ENCODE assay signal across 8 cellular contexts in genomic region chr9:122091682-122092592, GRCh38. TPM values are rescaled to one million over a fixed set of nuclear protein-coding genes. Genes with fewer than 3 reads are reported as not detected.
DNase-seq lines count a peak whose midpoint lies in the region; ATAC-seq, FAIRE-seq and TF ChIP-seq lines count a peak whose summit lies in the region.

No MANE protein-coding gene starts in this region.

- peak overlapping the region; percentile 87 for H3K4me3 Mint-ChIP-seq in T-helper 1 cell treated with Interleukin-12 subunit alpha and Interleukin-12 subunit beta and Interleukin-4 antibody, amounts not matched to agents 30 μg/mL and 1 μg/mL, for 36 hours
- H3K4me3 Mint-ChIP-seq in activated T-helper 2 cell treated with anti-CD3 and anti-CD28 coated beads, Interferon-gamma antibody, Interleukin-2, Interleukin-4, amounts not matched to agents 10 μg/mL and 5 μg/mL and 100 μg/mL, durations not matched to agents 14 hours and 24 hours and 36 hours (ENCODE audit: low read depth), result peak overlapping the region; percentile 87

- peaks cover 14% of the 10 kb centered on the region for H3K27me3 Mint-ChIP-seq in T-helper 1 cell treated with Interleukin-12 subunit alpha and Interleukin-12 subunit beta and Interleukin-4 antibody, amounts not matched to agents 30 μg/mL and 1 μg/mL, for 36 hours (ENCODE audit: low read depth)
- peaks cover 15% of the 10 kb centered on the region for H3K27me3 Mint-ChIP-seq in activated T-helper 2 cell treated with anti-CD3 and anti-CD28 coated beads, Interferon-gamma antibody, Interleukin-2, Interleukin-4, amounts not matched to agents 10 μg/mL and 5 μg/mL and 100 μg/mL, durations not matched to agents 14 hours and 24 hours and 36 hours (ENCODE audit: low read depth)

- peaks cover 31% of the 10 kb centered on the region for H3K4me1 Mint-ChIP-seq in T-helper 1 cell treated with Interleukin-12 subunit alpha and Interleukin-12 subunit beta and Interleukin-4 antibody, amounts not matched to agents 30 μg/mL and 1 μg/mL, for 36 hours (ENCODE audit: low read depth)
- H3K4me1 Mint-ChIP-seq in activated T-helper 2 cell treated with anti-CD3 and anti-CD28 coated beads, Interferon-gamma antibody, Interleukin-2, Interleukin-4, amounts not matched to agents 10 μg/mL and 5 μg/mL and 100 μg/mL, durations not matched to agents 14 hours and 24 hours and 36 hours (ENCODE audit: low read depth), result peaks cover 19% of the 10 kb centered on the region

- ATAC-seq in HG03521 (IDR thresholded peaks at IDR 0.05; ENCODE audit: unreplicated experiment) (no peak), GM18520 (IDR thresholded peaks at IDR 0.05; ENCODE audit: unreplicated experiment) (no peak)

- H3K36me3 Mint-ChIP-seq in T-helper 1 cell treated with Interleukin-12 subunit alpha and Interleukin-12 subunit beta and Interleukin-4 antibody, amounts not matched to agents 30 μg/mL and 1 μg/mL, for 36 hours (ENCODE audit: low read depth), result no peaks in the 10 kb centered on the region
- H3K36me3 Mint-ChIP-seq in activated T-helper 2 cell treated with anti-CD3 and anti-CD28 coated beads, Interferon-gamma antibody, Interleukin-2, Interleukin-4, amounts not matched to agents 10 μg/mL and 5 μg/mL and 100 μg/mL, durations not matched to agents 14 hours and 24 hours and 36 hours (ENCODE audit: low read depth), result no peaks in the 10 kb centered on the region

- peak overlapping the region; percentile 30 to 63 for H3K9ac ChIP-seq in kidney (ENCODE audit: low read length in 2 of 2)

- FAIRE-seq in kidney (lab: Jason Lieb, UNC), result no peak

- TF ChIP-seq CTCF in kidney (IDR thresholded peaks at IDR 0.05; ENCODE audit: borderline replicate concordance, extremely low read depth, insufficient read depth), result no peak
- TF ChIP-seq CTCF in testis (IDR thresholded peaks at IDR 0.05), result no peak

- 40 to 64% methylated on average over 7 to 11 of the region's 11 CpGs for WGBS in testis, 2 donors

- peak overlapping the region; percentile 39 for H3K27ac Mint-ChIP-seq in T-helper 1 cell treated with Interleukin-12 subunit alpha and Interleukin-12 subunit beta and Interleukin-4 antibody, amounts not matched to agents 30 μg/mL and 1 μg/mL, for 36 hours
- peak overlapping the region; percentile 35 for H3K27ac Mint-ChIP-seq in activated T-helper 2 cell treated with anti-CD3 and anti-CD28 coated beads, Interferon-gamma antibody, Interleukin-2, Interleukin-4, amounts not matched to agents 10 μg/mL and 5 μg/mL and 100 μg/mL, durations not matched to agents 14 hours and 24 hours and 36 hours

- no peak for DNase-seq in T-helper 1 cell
- DNase-seq in activated T-helper 2 cell treated with anti-CD3 and anti-CD28 coated beads, Interferon-gamma antibody, Interleukin-2, Interleukin-4, amounts not matched to agents 10 μg/mL and 5 μg/mL and 100 μg/mL, durations not matched to agents 14 hours and 24 hours and 36 hours (ENCODE audit: low spot score), result no peak
- no peak for DNase-seq in kidney
- no peak for DNase-seq in testis
- no peak for DNase-seq in NCI-H446 (lab: John Stamatoyannopoulos, UW)

- H3K4me1 ChIP-seq in kidney (ENCODE audit: control insufficient read depth in 1 of 2, insufficient read depth in 1 of 2, low read depth in 1 of 2, low read length in 2 of 2), result peaks cover 9 to 19% of the 10 kb centered on the region in 2 donors
- H3K4me1 ChIP-seq in testis, result peaks cover 19% of the 10 kb centered on the region

- H3K27me3 ChIP-seq in testis, result no peaks in the 10 kb centered on the region

- H3K4me3 ChIP-seq in kidney (ENCODE audit: low read length in 2 of 2), result peak overlapping the region; percentile 52 to 71
- peak overlapping the region; percentile 87 to 90 for H3K4me3 ChIP-seq in testis

- H3K9me3 ChIP-seq in kidney (ENCODE audit: control insufficient read depth in 1 of 2, low read length in 2 of 2) (no peaks in the 10 kb centered on the region), testis (no peaks in the 10 kb centered on the region)

- intact Hi-C loops in activated T-helper 2 cell treated with anti-CD3 and anti-CD28 coated beads, Interferon-gamma antibody, Interleukin-2, Interleukin-4, amounts not matched to agents 10 μg/mL and 5 μg/mL and 100 μg/mL, durations not matched to agents 14 hours and 24 hours and 36 hours (cut with micrococcal nuclease), result loop anchor here (2.0 to 10.0 kb wide), 3 partner anchors 67 to 363 kb away; partner anchors contain the start of genes MORN5, MRRF, NDUFA8 and RBM18
- intact Hi-C loops in kidney (cut with DNase I), result no loop called here
- intact Hi-C loops in testis (cut with DNase I; ENCODE audit: low total_unique reads), result no loop called here

- H3K36me3 ChIP-seq in kidney (ENCODE audit: control insufficient read depth in 1 of 2, insufficient read depth in 2 of 2, low read length in 2 of 2) (no peaks in the 10 kb centered on the region), testis (ENCODE audit: low read depth, missing control alignments) (no peaks in the 10 kb centered on the region)

- no peak for TF ChIP-seq POLR2A in testis (IDR thresholded peaks at IDR 0.05)

- no peaks in the 10 kb centered on the region for H3K9me3 Mint-ChIP-seq in T-helper 1 cell treated with Interleukin-12 subunit alpha and Interleukin-12 subunit beta and Interleukin-4 antibody, amounts not matched to agents 30 μg/mL and 1 μg/mL, for 36 hours
- no peaks in the 10 kb centered on the region for H3K9me3 Mint-ChIP-seq in activated T-helper 2 cell treated with anti-CD3 and anti-CD28 coated beads, Interferon-gamma antibody, Interleukin-2, Interleukin-4, amounts not matched to agents 10 μg/mL and 5 μg/mL and 100 μg/mL, durations not matched to agents 14 hours and 24 hours and 36 hours

- no peak overlapping the region for H3K27ac ChIP-seq in kidney (ENCODE audit: low read depth in 2 of 2, low read length in 2 of 2)
- peak overlapping the region in 1 of 2 donors; percentile 73 for H3K27ac ChIP-seq in testis

RNA-seq across cellular contexts. Expression of gene TTLL11, which starts 1.2 kb away (rescaled TPM):
- 2.2 and 2.4 TPM in 2 replicates for total RNA-seq in activated T-helper 2 cell treated with anti-CD3 and anti-CD28 coated beads, Interferon-gamma antibody, Interleukin-2, Interleukin-4, amounts not matched to agents 10 μg/mL and 5 μg/mL and 100 μg/mL, durations not matched to agents 14 hours and 24 hours and 36 hours
- total RNA-seq in kidney (10.0 TPM), testis (10 to 100 TPM; 17.8 to 19.8 TPM)
- polyA plus RNA-seq in kidney (ENCODE audit: insufficient read depth, low read depth, low replicate concordance) (2.3 TPM), testis (ENCODE audit: insufficient read depth, low read depth, low replicate concordance) (36.5 TPM)
